ENCODE assay signal across 16 cellular contexts in genomic region chr11:70642301-70642700, GRCh38.
"Had no signal": no experiment of that assay in that cellular context is flagged by ENCODE, and none has a peak within 500 bp of the region (broad histone marks: within the 10 kb centered on the region; RNA-seq: fewer than 3 reads in every experiment).

No MANE protein-coding gene starts in this region.

- H3K36me3 Mint-ChIP-seq: memory B cell, mesothelial cell of epicardium, natural killer cell, type B pancreatic cell had no signal

- ATAC-seq: effector memory CD8-positive, alpha-beta T cell; gastroesophageal sphincter; left cardiac atrium; lower lobe of right lung; natural killer cell; stimulated activated naive CD8-positive, alpha-beta T cell treated with anti-CD3 and anti-CD28 coated beads, Interleukin-15, Interleukin-2, amounts not matched to agents 100 U/mL and 50 U/mL, for 24 hours had no signal

- H3K27ac Mint-ChIP-seq: effector memory CD8-positive, alpha-beta T cell; memory B cell; mesothelial cell of epicardium; natural killer cell; type B pancreatic cell had no signal

- H3K4me1 Mint-ChIP-seq: memory B cell, natural killer cell had no signal

- H3K9me3 Mint-ChIP-seq: effector memory CD8-positive, alpha-beta T cell; memory B cell; mesothelial cell of epicardium; natural killer cell; type B pancreatic cell had no signal

- DNase-seq: effector memory CD8-positive, alpha-beta T cell; esophagus squamous epithelium; foreskin fibroblast; glutamatergic neuron; kidney; left cardiac atrium; left ventricle myocardium inferior; lower lobe of right lung; natural killer cell; stimulated activated CD4-positive, alpha-beta T cell treated with anti-CD3 and anti-CD28 coated beads, Interleukin-2, amount 100 ng/mL, for 48 hours; stimulated activated naive CD8-positive, alpha-beta T cell treated with anti-CD3 and anti-CD28 coated beads, Interleukin-15, Interleukin-2, amounts not matched to agents 100 U/mL and 50 U/mL, for 24 hours; thyroid gland had no signal

- H3K4me3 Mint-ChIP-seq: effector memory CD8-positive, alpha-beta T cell; memory B cell; mesothelial cell of epicardium; natural killer cell; type B pancreatic cell had no signal
